2 cellular contexts compared by ENCODE assay signal in genomic region chr4:106614446-106614845, GRCh38.
TF ChIP-seq lines count a peak whose summit lies in the region.

No MANE protein-coding gene starts in this region.

TF ChIP-seq in HepG2, 621 proteins besides CTCF, POLR2A, EP300 and RAD21 (continued from another document):
- TF ChIP-seq TAF15 (IDR thresholded peaks at IDR 0.05; ENCODE audit: low read depth, low read length, poor library complexity, severe bottlenecking) (no peak), HMG20B (CRISPR knock-in tag; conservative IDR thresholded peaks at IDR 0.05) (no peak)

TF ChIP-seq in SK-N-SH treated with all-trans-retinoic acid at 6 μM for 48 hours, 23 proteins besides CTCF, POLR2A, EP300 and RAD21 (continued from another document):
- no peak for TF ChIP-seq POU6F1 (CRISPR knock-in tag; IDR thresholded peaks at IDR 0.05; ENCODE audit: borderline replicate concordance, low read depth)
- no peak for TF ChIP-seq TCF4 (CRISPR knock-in tag; IDR thresholded peaks at IDR 0.05; ENCODE audit: borderline replicate concordance)
